ENCODE assay signal across 12 cellular contexts in the genomic region with DNA sequence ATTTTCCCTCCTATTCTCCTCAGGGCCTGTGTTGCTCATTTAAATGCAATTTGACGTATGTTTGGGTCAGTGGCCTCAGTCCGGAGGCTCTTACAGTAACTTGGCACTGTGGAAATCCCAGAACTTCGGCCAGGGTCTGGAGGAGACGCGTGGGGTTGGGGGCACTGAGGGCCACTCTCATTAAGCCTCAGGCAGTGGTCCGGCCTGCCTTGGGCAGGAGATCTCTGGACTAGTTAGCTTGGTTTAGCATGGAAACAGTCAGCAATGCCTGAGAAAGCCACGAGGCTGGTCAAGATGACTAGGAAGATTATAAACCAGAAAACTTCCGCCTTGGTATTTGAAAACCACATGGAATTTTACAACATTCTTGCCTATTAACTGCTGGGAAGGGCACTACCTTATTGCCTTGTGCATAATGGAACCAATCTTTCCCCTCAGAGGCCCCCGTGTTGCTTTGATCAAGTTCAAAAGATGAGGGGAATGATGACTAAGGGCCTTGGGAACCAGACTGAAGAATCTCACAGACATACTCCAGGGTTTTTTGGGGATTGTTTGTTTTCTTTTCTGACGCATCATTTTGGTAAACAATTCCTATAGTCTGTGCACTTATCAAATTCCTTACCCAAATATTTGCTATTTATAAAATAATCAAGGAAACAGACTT.
DNase-seq lines count a peak whose midpoint lies in the region; ATAC-seq and TF ChIP-seq lines count a peak whose summit lies in the region.
"Had no signal": no experiment of that assay in that cellular context is flagged by ENCODE, and none has a peak within 500 bp of the region (broad histone marks: within the 10 kb centered on the region; RNA-seq: fewer than 3 reads in every experiment).

No MANE protein-coding gene starts in this region.

- no peak for TF ChIP-seq POLR2A in body of pancreas (IDR thresholded peaks at IDR 0.05)

- DNase-seq in left ventricle myocardium inferior (no peak), left ventricle myocardium superior (no peak), body of pancreas (no peak), kidney glomerular epithelial cell (lab: John Stamatoyannopoulos, UW) (peak; percentile 74), GM13977 (ENCODE audit: low spot score) (no peak), germinal center (ENCODE audit: low spot score) (no peak), SKM-1 treated with dmso at 0.1 percent for 144 hours (lab: John Stamatoyannopoulos, UW; ENCODE audit: unreplicated experiment) (no peak)
- DNase-seq: activated T-cell treated with anti-CD3 and anti-CD28 coated beads, Interleukin-2, amount 50 U/mL, for 72 hours; effector CD4-positive, alpha-beta T cell; stimulated activated CD4-positive, alpha-beta T cell treated with anti-CD3 and anti-CD28 coated beads, Interleukin-1b, Interleukin-23, amount 100 ng/mL, for 48 hours had no signal

- H3K27ac ChIP-seq in left ventricle myocardium inferior (replicated peaks) (peak overlapping the region; percentile 60), body of pancreas (no peak overlapping the region)

- H3K9me3 ChIP-seq in left ventricle myocardium inferior (replicated peaks): peaks cover 6% of the 10 kb centered on the region
- no peaks in the 10 kb centered on the region for H3K9me3 ChIP-seq in body of pancreas

- H3K4me1 ChIP-seq in left ventricle myocardium inferior: peaks cover 29% of the 10 kb centered on the region
- no peaks in the 10 kb centered on the region for H3K4me1 ChIP-seq in body of pancreas

- no peak for ATAC-seq in left ventricle myocardium superior
- peak; percentile 24 for ATAC-seq in body of pancreas
- no peak for ATAC-seq in GM21515 (IDR thresholded peaks at IDR 0.05; ENCODE audit: unreplicated experiment)
- ATAC-seq: activated T-cell treated with anti-CD3 and anti-CD28 coated beads, Interleukin-2, amount 50 U/mL, for 72 hours; GM12878 had no signal

- in situ Hi-C loops in GM13977 (cut with MboI; ENCODE audit: low pct_unique_long_range_greater_than_20kb, low sequenced_read_pairs, unreplicated experiment): no loop called here

- 66 to 73% methylated on average over 10 of the region's 10 CpGs for WGBS in body of pancreas, 2 donors

- H3K36me3 ChIP-seq in left ventricle myocardium inferior: no peaks in the 10 kb centered on the region
- no peaks in the 10 kb centered on the region for H3K36me3 ChIP-seq in body of pancreas (replicated peaks in 1 of 2; ENCODE audit: insufficient read depth in 1 of 2, low read depth in 2 of 2)

- H3K4me3 ChIP-seq in left ventricle myocardium inferior (no peak overlapping the region), body of pancreas (no peak overlapping the region)
- H3K4me3 ChIP-seq: GM12878 had no signal

- intact Hi-C loops in left ventricle myocardium inferior (cut with micrococcal nuclease) (no loop called here), left ventricle myocardium superior (cut with micrococcal nuclease) (no loop called here), body of pancreas (cut with DNase I) (no loop called here)

- H3K27me3 ChIP-seq in left ventricle myocardium inferior (ENCODE audit: low read depth): no peaks in the 10 kb centered on the region
- no peaks in the 10 kb centered on the region for H3K27me3 ChIP-seq in body of pancreas

- TF ChIP-seq CTCF in left ventricle myocardium inferior (IDR thresholded peaks at IDR 0.05; ENCODE audit: borderline replicate concordance): no peak
- TF ChIP-seq CTCF in body of pancreas (IDR thresholded peaks at IDR 0.05): no peak
- TF ChIP-seq CTCF in GM13977 (IDR thresholded peaks at IDR 0.05; ENCODE audit: extremely low read depth, insufficient read depth, missing control alignments): no peak
